In genomic region chr2:43240762-43241150, GRCh38 we compare ENCODE assay signal across 14 cellular contexts. TPM values are rescaled to one million over a fixed set of nuclear protein-coding genes. Genes with fewer than 3 reads are reported as not detected.
DNase-seq lines count a peak whose midpoint lies in the region; ATAC-seq and TF ChIP-seq lines count a peak whose summit lies in the region.
"Had no signal": no experiment of that assay in that cellular context is flagged by ENCODE, and none has a peak within 500 bp of the region (broad histone marks: within the 10 kb centered on the region; RNA-seq: fewer than 3 reads in every experiment).

No MANE protein-coding gene starts in this region.

- peak; percentile 8 for ATAC-seq in GM21723 (IDR thresholded peaks at IDR 0.05; ENCODE audit: unreplicated experiment)
- ATAC-seq in gastroesophageal sphincter: no peak
- no peak for ATAC-seq in HG02870 (IDR thresholded peaks at IDR 0.05; ENCODE audit: unreplicated experiment)
- ATAC-seq in HG03045 (IDR thresholded peaks at IDR 0.05; ENCODE audit: unreplicated experiment): no peak

- TF ChIP-seq POLR2A in Peyer's patch (IDR thresholded peaks at IDR 0.05): no peak
- TF ChIP-seq POLR2A in gastroesophageal sphincter (IDR thresholded peaks at IDR 0.05): no peak
- no peak for TF ChIP-seq POLR2A in spleen (IDR thresholded peaks at IDR 0.05)

- no peak for DNase-seq in Peyer's patch
- DNase-seq in spleen: no peak
- DNase-seq in HAP-1 (ENCODE audit: low spot score in 2 of 2): no peak
- no peak for DNase-seq in central memory CD4-positive, alpha-beta T cell
- DNase-seq: activated CD4-positive, alpha-beta T cell treated with anti-CD3 and anti-CD28 coated beads for 48 hours; BE2C; foreskin melanocyte; NCI-H1105 treated with DMSO at 0.1 percent for 48 hours; NCI-H2227 treated with DMSO at 0.1 percent for 48 hours had no signal

- TF ChIP-seq CTCF in Peyer's patch (IDR thresholded peaks at IDR 0.05) (no peak), gastroesophageal sphincter (IDR thresholded peaks at IDR 0.05) (no peak), spleen (IDR thresholded peaks at IDR 0.05 in 8 of 11, conservative IDR thresholded peaks at IDR 0.05 in 3 of 11) (no peak)

- no peak for TF ChIP-seq EP300 in gastroesophageal sphincter (IDR thresholded peaks at IDR 0.05)

- in situ Hi-C loops in HAP-1 (cut with MboI; ENCODE audit: low sequenced_read_pairs): no loop called here

- H3K4me3 ChIP-seq in Peyer's patch (no peak overlapping the region), gastroesophageal sphincter (no peak overlapping the region), spleen (no peak overlapping the region), HAP-1 (no peak overlapping the region)

- H3K4me1 ChIP-seq in Peyer's patch (peaks cover 0 to 15% (median 0%) of the 10 kb centered on the region in 4 donors), gastroesophageal sphincter (peaks cover 0 to 18% (median 4%) of the 10 kb centered on the region in 3 donors), spleen (peaks cover 0 to 53% (median 25%) of the 10 kb centered on the region in 6 donors), HAP-1 (no peaks in the 10 kb centered on the region)
- H3K4me1 ChIP-seq: BE2C, parathyroid adenoma had no signal

- H3K36me3 ChIP-seq in Peyer's patch (no peaks in the 10 kb centered on the region), gastroesophageal sphincter (no peaks in the 10 kb centered on the region), spleen (peaks cover 0 to 9% (median 3%) of the 10 kb centered on the region in 6 donors), HAP-1 (replicated peaks) (no peaks in the 10 kb centered on the region)
- H3K36me3 ChIP-seq: BE2C had no signal

- WGBS in gastroesophageal sphincter (ENCODE audit: low coverage in 1 of 2), 2 donors: 75 to 93% methylated on average over 2 to 4 of the region's 5 CpGs
- 69 to 78% (median 70%) methylated on average over 5 of the region's 5 CpGs for WGBS in spleen, 5 donors

- intact Hi-C loops in spleen (cut with DNase I; ENCODE audit: low total_unique reads): no loop called here

- H3K9me3 ChIP-seq in Peyer's patch (no peaks in the 10 kb centered on the region), gastroesophageal sphincter (no peaks in the 10 kb centered on the region), spleen (no peaks in the 10 kb centered on the region), HAP-1 (no peaks in the 10 kb centered on the region)
- H3K9me3 ChIP-seq: BE2C had no signal

- H3K27ac ChIP-seq in Peyer's patch: peak overlapping the region; percentile 45 to 72 (median 55)
- H3K27ac ChIP-seq in gastroesophageal sphincter: peak overlapping the region in 3 of 4 donors; percentile 24 to 51 (median 36)
- H3K27ac ChIP-seq in spleen: peak overlapping the region; percentile 40 to 89 (median 78)
- H3K27ac ChIP-seq: parathyroid adenoma had no signal

- H3K27me3 ChIP-seq in Peyer's patch (no peaks in the 10 kb centered on the region), gastroesophageal sphincter (no peaks in the 10 kb centered on the region), spleen (replicated peaks in 1 of 7) (no peaks in the 10 kb centered on the region), HAP-1 (ENCODE audit: low read depth) (no peaks in the 10 kb centered on the region)
- H3K27me3 ChIP-seq: BE2C had no signal

RNA-seq across cellular contexts. Expression of gene ZFP36L2, which starts 14.3 kb away (rescaled TPM):
- total RNA-seq in Peyer's patch: 100 to 1,000 TPM in 3 of 4 donors, 10 to 100 TPM in 1; 90.4 to 227 (median 148) TPM
- 10 to 100 TPM; 50.9 to 83.2 (median 73.4) TPM for total RNA-seq in gastroesophageal sphincter
- 100 to 1,000 TPM; 118 to 223 (median 131) TPM for total RNA-seq in spleen
- polyA plus RNA-seq in spleen: 100 to 1,000 TPM in 1 of 3 donors, 10 to 100 TPM in 2; 72.4 to 115 (median 91.0) TPM
